ENCODE assay signal across 24 cellular contexts in the genomic region with DNA sequence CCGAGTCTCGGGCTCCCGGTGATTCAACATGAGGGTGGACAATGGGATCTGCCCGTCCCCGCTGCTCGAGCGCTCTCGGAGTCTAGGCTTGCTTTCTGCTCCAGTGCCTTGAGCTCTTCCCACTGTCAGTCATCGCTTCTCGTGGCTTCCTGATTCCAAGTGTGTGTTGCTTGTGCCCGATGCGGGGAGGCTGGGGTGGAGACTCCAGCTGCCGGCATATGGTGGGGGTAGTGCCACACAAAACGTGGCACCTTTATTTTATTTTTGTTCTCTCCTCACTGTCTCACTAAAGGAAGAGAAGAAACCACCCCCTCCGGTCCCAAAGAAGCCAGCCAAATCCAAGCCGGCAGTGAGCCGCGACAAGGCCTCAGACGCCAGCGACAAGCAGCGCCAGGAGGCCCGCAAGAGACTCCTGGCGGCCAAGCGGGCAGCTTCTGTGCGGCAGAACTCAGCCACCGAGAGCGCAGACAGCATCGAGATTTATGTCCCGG. TPM values are rescaled to one million over a fixed set of nuclear protein-coding genes. Genes with fewer than 3 reads are reported as not detected.
DNase-seq lines count a peak whose midpoint lies in the region; ATAC-seq and TF ChIP-seq lines count a peak whose summit lies in the region.
"Had no signal": no experiment of that assay in that cellular context is flagged by ENCODE, and none has a peak within 500 bp of the region (broad histone marks: within the 10 kb centered on the region; RNA-seq: fewer than 3 reads in every experiment).

No MANE protein-coding gene starts in this region.

- no peak for ATAC-seq in HG02678 (IDR thresholded peaks at IDR 0.05; ENCODE audit: unreplicated experiment)
- ATAC-seq in GM21619 (IDR thresholded peaks at IDR 0.05; ENCODE audit: unreplicated experiment), result no peak
- ATAC-seq: activated CD8-positive, alpha-beta T cell treated with anti-CD3 and anti-CD28 coated beads for 36 hours; activated T-cell treated with anti-CD3 and anti-CD28 coated beads, Interleukin-2, amount 50 U/mL, for 4 hours; gastrocnemius medialis; PC-3; stimulated activated naive CD8-positive, alpha-beta T cell treated with anti-CD3 and anti-CD28 coated beads, Interleukin-15, amount 100 ng/mL, for 72 hours had no signal

- in situ Hi-C loops in G401 (cut with HindIII; ENCODE audit: low sequenced_read_pairs), result no loop called here

- peak overlapping the region; percentile 37 for H3K27ac ChIP-seq in angular gyrus (ENCODE audit: low read depth, low read length)
- H3K27ac ChIP-seq in sigmoid colon, result peak overlapping the region; percentile 76 to 86 (median 83)
- H3K27ac ChIP-seq: epithelial cell of prostate, gastrocnemius medialis, left lung, vagina, WERI-Rb-1 had no signal

- H3K27me3 ChIP-seq in sigmoid colon, result no peaks in the 10 kb centered on the region
- H3K27me3 ChIP-seq: gastrocnemius medialis, left lung, vagina had no signal

- DNase-seq in G401 (ENCODE audit: low spot score) (peak; percentile 80), mesenteric fat pad (ENCODE audit: low spot score) (peak; percentile 39), sigmoid colon (peak; percentile 76), ecto neural progenitor cell (ENCODE audit: low spot score) (no peak), DMS79 (lab: John Stamatoyannopoulos, UW) (no peak)
- DNase-seq: activated CD8-positive, alpha-beta T cell treated with anti-CD3 and anti-CD28 coated beads for 36 hours; activated T-cell treated with anti-CD3 and anti-CD28 coated beads, Interleukin-2, amount 50 U/mL, for 4 hours; CD4-positive, alpha-beta memory T cell; DMS53; KBM-7; left lung; MV-4-11; NCI-H187; NCI-H345; PC-3; stimulated activated CD4-positive, alpha-beta T cell treated with anti-CD3 and anti-CD28 coated beads, Interleukin-2, amount 100 ng/mL, for 24 hours; stimulated activated naive CD8-positive, alpha-beta T cell treated with anti-CD3 and anti-CD28 coated beads, Interleukin-15, amount 100 ng/mL, for 72 hours; WERI-Rb-1 had no signal

- intact Hi-C loops in sigmoid colon (cut with DNase I), result loop anchor here (2.0 kb wide), 1 partner anchor 14 kb away; the partner anchor contains the start of gene MYL9

- peak in 2 of 4 experiments; percentile 27 to 40 for TF ChIP-seq CTCF in sigmoid colon (IDR thresholded peaks at IDR 0.05)

- peaks cover 0 to 55% (median 52%) of the 10 kb centered on the region in 4 donors for H3K4me1 ChIP-seq in sigmoid colon
- H3K4me1 ChIP-seq: gastrocnemius medialis had no signal

- WGBS in sigmoid colon, 2 donors, result 94 to 96% methylated on average over 29 of the region's 29 CpGs

- no peak for TF ChIP-seq POLR2A in sigmoid colon (IDR thresholded peaks at IDR 0.05)

- no peak for TF ChIP-seq EP300 in sigmoid colon (IDR thresholded peaks at IDR 0.05)

- peaks cover 14 to 53% (median 40%) of the 10 kb centered on the region in 4 donors for H3K36me3 ChIP-seq in sigmoid colon

- no peaks in the 10 kb centered on the region for H3K9me3 ChIP-seq in sigmoid colon
- H3K9me3 ChIP-seq: gastrocnemius medialis, left lung, vagina had no signal

- peak overlapping the region in 1 of 4 donors; percentile 19 for H3K4me3 ChIP-seq in sigmoid colon
- H3K4me3 ChIP-seq: gastrocnemius medialis, left lung, vagina had no signal

RNA-seq across cellular contexts. Expression of gene MYL9, which starts 14.8 kb away (rescaled TPM):
- 28.2 and 41.4 TPM in 2 replicates for total RNA-seq in G401 (2014; rRNA removed; shearing (Covaris generic))
- total RNA-seq in mesenteric fat pad, result 518 TPM
- 1,000 to 10,000 TPM; 1,167 to 2,082 (median 1,738) TPM for total RNA-seq in sigmoid colon
- polyA plus RNA-seq in sigmoid colon, result 100 to 1,000 TPM in 2 of 3 donors, 10 to 100 TPM in 1; 26.4 to 168 (median 105) TPM
- total RNA-seq: activated CD8-positive, alpha-beta T cell treated with anti-CD3 and anti-CD28 coated beads for 36 hours; CD4-positive, alpha-beta memory T cell had no signal
- polyA plus RNA-seq: CD4-positive, alpha-beta memory T cell had no signal

RNA-seq across cellular contexts. Expression of gene TGIF2, which starts 46.8 kb away (rescaled TPM):
- 17.0 and 17.2 TPM in 2 replicates for total RNA-seq in G401 (2014; rRNA removed; shearing (Covaris generic))
- total RNA-seq in mesenteric fat pad, result 9.3 TPM
- 10 to 100 TPM in 3 of 4 donors, 1 to 10 TPM in 1; 8.9 to 13.6 (median 11.1) TPM for total RNA-seq in sigmoid colon
- 10 to 100 TPM in 1 of 3 donors, 1 to 10 TPM in 2; 2.1 to 10.0 (median 2.4) TPM for polyA plus RNA-seq in sigmoid colon

Comparison
In these comparisons a context has a peak if more than half of its experiments do, and no peak if none do; other contexts are left out.
1. DNase-seq: peak in G401 (single experiment), mesenteric fat pad (single experiment) and sigmoid colon (single experiment); none in ecto neural progenitor cell (single experiment) and DMS79 (single experiment).
2. RNA of gene MYL9, which starts 14.8 kb away (total RNA-seq): 1,167 to 2,082 TPM in sigmoid colon and 518 TPM in mesenteric fat pad (single experiment); 28.2 to 41.4 TPM in G401; every median in the first group is over 10 times any median in the second.